In the genomic region with DNA sequence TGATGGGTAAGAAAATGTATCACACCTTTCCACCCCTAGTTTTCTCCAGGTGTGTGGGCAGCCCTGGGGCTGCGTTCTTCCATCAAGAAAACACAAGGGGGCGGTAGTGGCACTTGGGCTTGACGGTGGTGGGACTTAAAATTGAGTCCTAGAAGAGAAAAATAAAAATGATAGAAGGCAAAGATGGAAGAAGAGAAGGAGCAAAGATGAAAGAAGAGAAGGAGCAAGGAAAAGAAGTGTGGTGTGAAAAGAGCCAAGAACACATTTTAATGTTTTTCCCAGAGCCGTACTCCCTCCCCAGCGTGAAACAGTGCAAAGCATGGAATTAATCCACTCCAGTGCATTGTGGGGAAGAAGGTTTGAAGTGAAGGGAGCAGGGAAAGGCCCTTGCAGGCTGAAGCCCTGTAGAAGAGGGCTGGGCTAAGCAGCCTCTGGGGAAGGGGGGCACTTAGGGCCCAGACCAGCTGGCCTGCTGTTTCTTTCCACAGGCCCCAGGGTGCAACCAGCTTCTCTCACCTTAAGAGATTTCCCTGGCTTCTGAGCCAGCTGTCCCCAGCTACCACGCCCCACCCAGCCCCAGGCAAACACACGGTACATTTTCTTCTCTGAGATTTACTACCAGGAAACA, we compare ENCODE assay signal across 8 cellular contexts.
DNase-seq lines count a peak whose midpoint lies in the region; ATAC-seq and TF ChIP-seq lines count a peak whose summit lies in the region.

No MANE protein-coding gene starts in this region.

- H3K27ac ChIP-seq in epithelial cell of prostate, result peak overlapping the region; percentile 19
- peak overlapping the region in 1 of 2 donors; percentile 67 for H3K27ac ChIP-seq in testis

- H3K36me3 ChIP-seq in testis (ENCODE audit: low read depth, missing control alignments), result no peaks in the 10 kb centered on the region

- peaks cover 9% of the 10 kb centered on the region for H3K4me1 ChIP-seq in testis

- H3K4me3 ChIP-seq in WI38 (ENCODE audit: low read depth, low read length) (no peak overlapping the region), testis (no peak overlapping the region)

- peak; percentile 86 for TF ChIP-seq CTCF in AG09319 (IDR thresholded peaks at IDR 0.05; ENCODE audit: low read depth, low read length)
- peak; percentile 90 for TF ChIP-seq CTCF in WI38 (IDR thresholded peaks at IDR 0.05; ENCODE audit: low read depth, low read length)
- TF ChIP-seq CTCF in testis (IDR thresholded peaks at IDR 0.05), result peak; percentile 67 to 86 (median 77)

- no peaks in the 10 kb centered on the region for H3K27me3 ChIP-seq in testis

- no peak for TF ChIP-seq POLR2A in testis (IDR thresholded peaks at IDR 0.05)

- DNase-seq in AG09319 (ENCODE audit: extremely low read depth, low read depth) (peak; percentile 15), NCI-H146 (lab: John Stamatoyannopoulos, UW) (peak; percentile 90), epithelial cell of prostate (ENCODE audit: low read depth, low spot score) (no peak), mucosa of gallbladder (ENCODE audit: low spot score) (peak; percentile 56), testis (peak; percentile 72)

- peak; percentile 65 for ATAC-seq in GM19351 (IDR thresholded peaks at IDR 0.05; ENCODE audit: unreplicated experiment)
- ATAC-seq in GM21528 (IDR thresholded peaks at IDR 0.05; ENCODE audit: low FRiP score, unreplicated experiment), result no peak

- 16 to 19% methylated on average over 7 of the region's 7 CpGs for WGBS in testis, 2 donors

- intact Hi-C loops in testis (cut with DNase I; ENCODE audit: low total_unique reads), result no loop called here

- no peaks in the 10 kb centered on the region for H3K9me3 ChIP-seq in testis
